In genomic region chr14:49769171-49769570, GRCh38 we compare ENCODE assay signal across 8 cellular contexts. TPM values are rescaled to one million over a fixed set of nuclear protein-coding genes. Genes with fewer than 3 reads are reported as not detected.
DNase-seq lines count a peak whose midpoint lies in the region; ATAC-seq and TF ChIP-seq lines count a peak whose summit lies in the region.

No MANE protein-coding gene starts in this region.

- ATAC-seq in heart left ventricle (no peak), Right ventricle myocardium superior (ENCODE audit: poor library complexity) (no peak), right cardiac atrium (no peak), GM18909 (IDR thresholded peaks at IDR 0.05; ENCODE audit: poor library complexity, unreplicated experiment) (no peak)

- peaks cover 0 to 29% (median 19%) of the 10 kb centered on the region in 9 donors for H3K36me3 ChIP-seq in heart left ventricle

- no peak for TF ChIP-seq CTCF in heart left ventricle (IDR thresholded peaks at IDR 0.05)

- H3K27me3 ChIP-seq in heart left ventricle = no peaks in the 10 kb centered on the region
- no peaks in the 10 kb centered on the region for H3K27me3 ChIP-seq in right cardiac atrium (ENCODE audit: control insufficient read depth, insufficient read depth)

- H3K4me1 ChIP-seq in heart left ventricle = peaks cover 0 to 41% (median 25%) of the 10 kb centered on the region in 12 donors
- H3K4me1 ChIP-seq in right cardiac atrium (ENCODE audit: control insufficient read depth, insufficient read depth, low read length) = peaks cover 4% of the 10 kb centered on the region

- CTCF ChIA-PET in activated CD4-positive, alpha-beta memory T cell treated with anti-CD3 and anti-CD28 coated beads for 36 hours (lab: Charles Lee) = interaction anchor here (0.6 to 4.6 kb wide), 6 partner anchors 81 to 307 kb away, joined by 3 to 63 read pairs (median 10); partner anchors contain the start of genes DNAAF2, NEMF and POLE2

- WGBS in heart left ventricle, 4 donors = 31 to 41% (median 32%) methylated on average over 6 of the region's 6 CpGs
- WGBS in right cardiac atrium = 22% methylated on average over 6 of the region's 6 CpGs

- peaks cover 28% of the 10 kb centered on the region for H3K4me1 Mint-ChIP-seq in activated CD4-positive, alpha-beta memory T cell treated with anti-CD3 and anti-CD28 coated beads for 36 hours (ENCODE audit: low read depth)

- peaks cover 2% of the 10 kb centered on the region for H3K36me3 Mint-ChIP-seq in activated CD4-positive, alpha-beta memory T cell treated with anti-CD3 and anti-CD28 coated beads for 36 hours

- H3K9me3 Mint-ChIP-seq in activated CD4-positive, alpha-beta memory T cell treated with anti-CD3 and anti-CD28 coated beads for 36 hours = no peaks in the 10 kb centered on the region

- H3K27ac ChIP-seq in heart left ventricle (peak overlapping the region in 11 of 12 donors; percentile 91 to 99 (median 99)), right cardiac atrium (ENCODE audit: low read length) (peak overlapping the region; percentile 94), skin epidermis (peak overlapping the region in 19 of 21 experiments; percentile 91 to 99 (median 98))

- H3K27me3 Mint-ChIP-seq in activated CD4-positive, alpha-beta memory T cell treated with anti-CD3 and anti-CD28 coated beads for 36 hours = no peaks in the 10 kb centered on the region

- no peak for TF ChIP-seq POLR2A in heart left ventricle (IDR thresholded peaks at IDR 0.05)

- POLR2A ChIA-PET in activated CD4-positive, alpha-beta memory T cell treated with anti-CD3 and anti-CD28 coated beads for 36 hours (lab: Charles Lee) = interaction anchor here (0.8 to 3.4 kb wide), 8 partner anchors 82 to 347 kb away, joined by 3 to 40 read pairs (median 15); partner anchors contain the start of genes DNAAF2, LRR1, MGAT2 and NEMF

- H3K9me3 ChIP-seq in heart left ventricle = no peaks in the 10 kb centered on the region
- H3K9me3 ChIP-seq in right cardiac atrium (ENCODE audit: control insufficient read depth, low read length) = no peaks in the 10 kb centered on the region

- H3K4me3 Mint-ChIP-seq in activated CD4-positive, alpha-beta memory T cell treated with anti-CD3 and anti-CD28 coated beads for 36 hours = peak overlapping the region; percentile 88

- peak overlapping the region; percentile 59 to 100 (median 95) for H3K4me3 ChIP-seq in heart left ventricle
- peak overlapping the region; percentile 90 for H3K4me3 ChIP-seq in right cardiac atrium (ENCODE audit: low read length)
- H3K4me3 ChIP-seq in skin epidermis = peak overlapping the region; percentile 78 to 99 (median 86)

- intact Hi-C loops in heart left ventricle (cut with DNase I) (loop anchor here in 7 of 10 donors (5.0 to 10.0 kb wide), 5 partner anchors 74 to 137 kb away; partner anchors contain the start of genes DNAAF2 (in 4 of the 7) and KLHDC1 (in 3 of the 7)), Right ventricle myocardium superior (cut with DNase I) (no loop called here), right cardiac atrium (cut with DNase I) (loop anchor here in 2 of 4 donors (10.0 kb wide), 1 partner anchor 134 kb away; the partner anchor contains the start of gene DNAAF2 (in 2 of the 2))
- intact Hi-C loops in activated CD4-positive, alpha-beta memory T cell treated with anti-CD3 and anti-CD28 coated beads for 36 hours (cut with micrococcal nuclease) = loop anchor here (2.0 to 10.0 kb wide), 4 partner anchors 84 to 556 kb away; partner anchors contain the start of genes NEMF and VCPKMT

- peak overlapping the region; percentile 95 for H3K27ac Mint-ChIP-seq in activated CD4-positive, alpha-beta memory T cell treated with anti-CD3 and anti-CD28 coated beads for 36 hours

- no peak for DNase-seq in heart left ventricle
- DNase-seq in Right ventricle myocardium superior = no peak
- no peak for DNase-seq in activated CD4-positive, alpha-beta memory T cell treated with anti-CD3 and anti-CD28 coated beads for 36 hours
- DNase-seq in right cardiac atrium = no peak
- DNase-seq in cerebellar nuclear complex (lab: John Stamatoyannopoulos, UW) = no peak
- DNase-seq in NCI-H2196 treated with DMSO at 0.1 percent for 48 hours (lab: John Stamatoyannopoulos, UW; ENCODE audit: unreplicated experiment) = no peak

RNA-seq across cellular contexts. Expression of gene KLHDC2, which starts 1.2 kb away (rescaled TPM):
- total RNA-seq in heart left ventricle (10 to 100 TPM; 68.2 to 93.6 (median 85.9) TPM), Right ventricle myocardium superior (89.3 TPM), right cardiac atrium (10 to 100 TPM; 71.5 to 91.9 (median 74.1) TPM)
- polyA plus RNA-seq in heart left ventricle (10 to 100 TPM; 40.7 to 48.9 TPM), right cardiac atrium (77.3 TPM)
- total RNA-seq in activated CD4-positive, alpha-beta memory T cell treated with anti-CD3 and anti-CD28 coated beads for 36 hours = 10 to 100 TPM; 27.8 to 28.2 TPM
